Comparison of ENCODE assay signal across 8 cellular contexts in the genomic region with DNA sequence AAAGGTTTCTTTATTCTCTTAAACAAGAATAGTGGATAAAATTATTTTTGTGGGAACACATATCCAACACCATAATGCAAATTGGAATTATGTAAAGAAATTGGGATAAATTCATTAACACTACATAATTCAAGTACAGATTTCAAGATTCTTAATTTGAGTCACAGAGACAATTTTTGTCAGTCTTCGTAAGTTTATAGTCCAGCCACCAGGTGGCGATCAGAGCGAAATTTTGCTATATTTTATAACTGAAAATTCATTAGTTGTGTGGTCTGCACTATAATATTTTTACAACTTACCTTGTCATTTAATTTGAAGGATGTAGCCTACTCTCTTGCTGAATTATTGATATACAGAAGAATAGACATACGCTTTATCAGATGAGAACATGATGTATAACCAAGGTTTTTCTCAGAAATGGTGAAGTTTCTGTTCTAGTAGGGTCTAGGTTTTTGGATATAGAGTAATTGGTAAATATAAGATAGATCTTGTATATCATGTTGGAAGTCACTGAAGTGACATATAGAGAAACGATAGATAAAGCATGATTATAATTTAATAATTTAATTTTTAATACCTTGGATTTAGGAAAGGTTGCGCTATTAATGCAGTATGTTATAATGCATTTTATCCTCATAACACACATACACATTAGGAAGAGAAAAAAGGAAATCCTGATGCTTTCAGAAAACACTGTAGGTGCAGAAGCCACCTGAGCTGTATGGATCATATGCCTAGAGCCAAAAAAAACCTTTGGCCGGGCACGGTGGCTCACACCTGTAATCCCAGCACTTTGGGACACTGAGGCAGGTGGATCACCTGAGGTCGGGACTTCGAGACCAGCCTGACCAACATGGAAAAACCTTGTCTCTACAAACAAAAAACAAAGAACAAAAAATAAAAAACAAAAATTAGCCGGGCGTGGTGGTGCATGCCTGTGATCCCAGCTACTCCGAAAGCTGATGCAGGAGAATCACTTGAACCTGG. TPM values are rescaled to one million over a fixed set of nuclear protein-coding genes. Genes with fewer than 3 reads are reported as not detected.
DNase-seq lines count a peak whose midpoint lies in the region; ATAC-seq and TF ChIP-seq lines count a peak whose summit lies in the region.

No MANE protein-coding gene starts in this region.

- H3K36me3 ChIP-seq in SK-N-SH (replicated peaks in 1 of 2; ENCODE audit: control insufficient read depth in 1 of 2, insufficient read depth in 2 of 2, low read length in 1 of 2), result no peaks in the 10 kb centered on the region
- no peaks in the 10 kb centered on the region for H3K36me3 ChIP-seq in thoracic aorta

- CTCF ChIA-PET in SK-N-SH (lab: Yijun Ruan, JAX), result interaction anchor here (0.6 to 1.0 kb wide), 3 partner anchors 15 to 349 kb away, joined by 3 read pairs; no protein-coding TSS in a partner anchor

- H2AFZ ChIP-seq in SK-N-SH (ENCODE audit: low read depth), result no peak overlapping the region

- H3K27ac Mint-ChIP-seq in memory B cell, result no peak overlapping the region
- no peak overlapping the region for H3K27ac Mint-ChIP-seq in stimulated activated effector memory CD8-positive, alpha-beta T cell treated with anti-CD3 and anti-CD28 coated beads, Interleukin-12 subunit alpha, Interleukin-12 subunit beta, amount 100 ng/mL, for 72 hours

- H3K4me3 ChIP-seq in SK-N-SH (ENCODE audit: low read depth in 2 of 2, low read length in 1 of 2), result peak overlapping the region in 1 of 2 experiments; percentile 0; a peak in 1 of 4 replicates
- H3K4me3 ChIP-seq in HL-60 (replicated peaks; ENCODE audit: insufficient read depth, low read length), result no peak overlapping the region
- no peak overlapping the region for H3K4me3 ChIP-seq in cardiac fibroblast (replicated peaks in 1 of 2; ENCODE audit: low read depth in 2 of 2, low read length in 2 of 2)
- H3K4me3 ChIP-seq in thoracic aorta, result no peak overlapping the region

- no peaks in the 10 kb centered on the region for H3F3A ChIP-seq in SK-N-SH (replicated peaks; ENCODE audit: insufficient read depth)

- ATAC-seq in SK-N-SH treated with all-trans-retinoic acid at 6 μM for 48 hours (no peak), memory B cell (ENCODE audit: low read depth) (no peak), thoracic aorta (ENCODE audit: insufficient number of reproducible peaks, low FRiP score, low read depth) (no peak)
- ATAC-seq in stimulated activated effector memory CD8-positive, alpha-beta T cell treated with anti-CD3 and anti-CD28 coated beads, Interleukin-12 subunit alpha, Interleukin-12 subunit beta, amount 100 ng/mL, for 72 hours, result no peak

- H3K9ac ChIP-seq in SK-N-SH, result no peak overlapping the region

- no peak for TF ChIP-seq EP300 in SK-N-SH (IDR thresholded peaks at IDR 0.05; ENCODE audit: borderline replicate concordance in 1 of 2, low read depth in 1 of 2, low read length in 1 of 2)

- H3K4me1 Mint-ChIP-seq in memory B cell, result no peaks in the 10 kb centered on the region
- no peaks in the 10 kb centered on the region for H3K4me1 Mint-ChIP-seq in stimulated activated effector memory CD8-positive, alpha-beta T cell treated with anti-CD3 and anti-CD28 coated beads, Interleukin-12 subunit alpha, Interleukin-12 subunit beta, amount 100 ng/mL, for 72 hours

- WGBS in SK-N-SH (ENCODE audit: low lambda C conversion rate), result 34% methylated on average over 13 of the region's 13 CpGs

- TF ChIP-seq CTCF in SK-N-SH (IDR thresholded peaks at IDR 0.05), result peak; percentile 82
- peak; percentile 13 for TF ChIP-seq CTCF in HL-60 (IDR thresholded peaks at IDR 0.05; ENCODE audit: insufficient read depth, low read length)
- peak; percentile 41 for TF ChIP-seq CTCF in cardiac fibroblast (IDR thresholded peaks at IDR 0.05; ENCODE audit: low read depth, low read length)
- TF ChIP-seq CTCF in thoracic aorta (IDR thresholded peaks at IDR 0.05), result peak; percentile 76

- no peak overlapping the region for H3K4me2 ChIP-seq in SK-N-SH

- no peak overlapping the region for H3K27ac ChIP-seq in SK-N-SH (ENCODE audit: low read depth in 2 of 2, low read length in 1 of 2)
- no peak overlapping the region for H3K27ac ChIP-seq in HL-60 (replicated peaks)
- H3K27ac ChIP-seq in thoracic aorta, result no peak overlapping the region

- no peaks in the 10 kb centered on the region for H3K4me1 ChIP-seq in SK-N-SH (ENCODE audit: control insufficient read depth in 1 of 2, insufficient read depth in 2 of 2, low read depth in 1 of 2, low read length in 1 of 2)
- peaks cover 19 to 54% of the 10 kb centered on the region in 2 donors for H3K4me1 ChIP-seq in thoracic aorta (ENCODE audit: control insufficient read depth in 1 of 2, low read depth in 2 of 2)

- H3K27me3 Mint-ChIP-seq in memory B cell, result peaks cover 11% of the 10 kb centered on the region

- H3K27me3 ChIP-seq in SK-N-SH (ENCODE audit: insufficient read depth) (no peaks in the 10 kb centered on the region; the same call in 1 of the 2 replicates), HL-60 (ENCODE audit: insufficient read depth, poor library complexity, severe bottlenecking) (no peaks in the 10 kb centered on the region), thoracic aorta (replicated peaks; ENCODE audit: insufficient read depth) (no peaks in the 10 kb centered on the region)

- H3K9me3 Mint-ChIP-seq in memory B cell, result no peaks in the 10 kb centered on the region
- H3K9me3 Mint-ChIP-seq in stimulated activated effector memory CD8-positive, alpha-beta T cell treated with anti-CD3 and anti-CD28 coated beads, Interleukin-12 subunit alpha, Interleukin-12 subunit beta, amount 100 ng/mL, for 72 hours, result no peaks in the 10 kb centered on the region

- no peaks in the 10 kb centered on the region for H3K9me2 ChIP-seq in SK-N-SH

- POLR2A ChIA-PET in SK-N-SH (lab: Yijun Ruan, JAX), result no interaction called here

- H4K20me1 ChIP-seq in SK-N-SH (ENCODE audit: insufficient read depth), result no peaks in the 10 kb centered on the region

- DNase-seq in SK-N-SH (peak; percentile 24), HL-60 (ENCODE audit: low read depth in 1 of 2, low spot score in 1 of 2) (no peak), SW480 (ENCODE audit: low spot score) (peak; percentile 29), cardiac fibroblast (ENCODE audit: low read depth in 2 of 2) (peak; percentile 65 to 68), memory B cell (ENCODE audit: low spot score in 2 of 2) (peak; percentile 4 to 12), thoracic aorta (ENCODE audit: low spot score) (no peak)
- no peak for DNase-seq in stimulated activated effector memory CD8-positive, alpha-beta T cell treated with anti-CD3 and anti-CD28 coated beads, Interleukin-12 subunit alpha, Interleukin-12 subunit beta, amount 100 ng/mL, for 72 hours (ENCODE audit: low spot score in 2 of 2)

- H3K4me3 Mint-ChIP-seq in memory B cell, result no peak overlapping the region
- H3K4me3 Mint-ChIP-seq in stimulated activated effector memory CD8-positive, alpha-beta T cell treated with anti-CD3 and anti-CD28 coated beads, Interleukin-12 subunit alpha, Interleukin-12 subunit beta, amount 100 ng/mL, for 72 hours, result no peak overlapping the region

- H3K36me3 Mint-ChIP-seq in memory B cell, result no peaks in the 10 kb centered on the region
- H3K36me3 Mint-ChIP-seq in stimulated activated effector memory CD8-positive, alpha-beta T cell treated with anti-CD3 and anti-CD28 coated beads, Interleukin-12 subunit alpha, Interleukin-12 subunit beta, amount 100 ng/mL, for 72 hours, result no peaks in the 10 kb centered on the region

- peak; percentile 64 for TF ChIP-seq RAD21 in SK-N-SH (IDR thresholded peaks at IDR 0.05; ENCODE audit: low read length)

- H3K9me3 ChIP-seq in SK-N-SH (no peaks in the 10 kb centered on the region), thoracic aorta (no peaks in the 10 kb centered on the region)

- no peaks in the 10 kb centered on the region for H3K79me2 ChIP-seq in SK-N-SH (ENCODE audit: insufficient read depth)

TF ChIP-seq in SK-N-SH, 30 proteins besides CTCF, POLR2A, EP300 and RAD21:
- TF ChIP-seq RXRA (IDR thresholded peaks at IDR 0.05; ENCODE audit: borderline replicate concordance, low read depth) (no peak), SMC3 (IDR thresholded peaks at IDR 0.05; ENCODE audit: low read depth, low read length) (peak; percentile 71)

TF ChIP-seq in SK-N-SH treated with all-trans-retinoic acid at 6 μM for 48 hours, 23 proteins besides CTCF, POLR2A, EP300 and RAD21:
- TF ChIP-seq ZNF565 (CRISPR knock-in tag; conservative IDR thresholded peaks at IDR 0.05; ENCODE audit: low read depth) (no peak), ZNF8 (CRISPR knock-in tag; IDR thresholded peaks at IDR 0.05) (no peak), ZC3H10 (CRISPR knock-in tag; IDR thresholded peaks at IDR 0.05) (no peak), TCF4 (CRISPR knock-in tag; IDR thresholded peaks at IDR 0.05; ENCODE audit: borderline replicate concordance) (no peak), SNAI2 (CRISPR knock-in tag; IDR thresholded peaks at IDR 0.05) (no peak), OSR1 (CRISPR knock-in tag; IDR thresholded peaks at IDR 0.05) (no peak), ISL1 (CRISPR knock-in tag; IDR thresholded peaks at IDR 0.05) (no peak), RARB (CRISPR knock-in tag; IDR thresholded peaks at IDR 0.05) (no peak)

RNA-seq across cellular contexts. Expression of gene PLSCR4, which starts 31.7 kb away (rescaled TPM):
- polyA plus RNA-seq in SK-N-SH (2012; rRNA removed), result 0.05 and 0.11 TPM in 2 replicates
- 0.06 and 0.13 TPM in 2 replicates for polyA plus RNA-seq in SK-N-SH (2012; cell fraction: cytosol; rRNA removed)
- 0.15 TPM in 2 replicates for polyA plus RNA-seq in SK-N-SH (2012; cell fraction: nucleus; rRNA removed)
- total RNA-seq in thoracic aorta, result 100 to 1,000 TPM; 115 to 148 TPM

RNA-seq across cellular contexts. Expression of gene PLOD2, which starts 58.2 kb away (rescaled TPM):
- polyA plus RNA-seq in SK-N-SH (2012; rRNA removed), result 0.58 and 0.93 TPM in 2 replicates
- 1.2 and 1.5 TPM in 2 replicates for polyA plus RNA-seq in SK-N-SH (2012; cell fraction: cytosol; rRNA removed)
- 0.56 and 1.0 TPM in 2 replicates for polyA plus RNA-seq in SK-N-SH (2012; cell fraction: nucleus; rRNA removed)
- 10 to 100 TPM; 42.8 to 92.6 TPM for total RNA-seq in thoracic aorta

Comparison
In these comparisons a context has a peak if more than half of its experiments do, and no peak if none do; other contexts are left out.
1. DNase-seq: peak in SK-N-SH (single experiment), SW480 (single experiment), cardiac fibroblast (2 of 2) and memory B cell (2 of 2); none in HL-60 (0 of 2), thoracic aorta (single experiment) and stimulated activated effector memory CD8-positive, alpha-beta T cell treated with anti-CD3 and anti-CD28 coated beads, Interleukin-12 subunit alpha, Interleukin-12 subunit beta, amount 100 ng/mL, for 72 hours (0 of 2).
2. CTCF ChIP-seq: peak in every context shown above with its lines; median percentile 82 in SK-N-SH; 76 in thoracic aorta; 41 in cardiac fibroblast; 13 in HL-60.